In the genomic region with DNA sequence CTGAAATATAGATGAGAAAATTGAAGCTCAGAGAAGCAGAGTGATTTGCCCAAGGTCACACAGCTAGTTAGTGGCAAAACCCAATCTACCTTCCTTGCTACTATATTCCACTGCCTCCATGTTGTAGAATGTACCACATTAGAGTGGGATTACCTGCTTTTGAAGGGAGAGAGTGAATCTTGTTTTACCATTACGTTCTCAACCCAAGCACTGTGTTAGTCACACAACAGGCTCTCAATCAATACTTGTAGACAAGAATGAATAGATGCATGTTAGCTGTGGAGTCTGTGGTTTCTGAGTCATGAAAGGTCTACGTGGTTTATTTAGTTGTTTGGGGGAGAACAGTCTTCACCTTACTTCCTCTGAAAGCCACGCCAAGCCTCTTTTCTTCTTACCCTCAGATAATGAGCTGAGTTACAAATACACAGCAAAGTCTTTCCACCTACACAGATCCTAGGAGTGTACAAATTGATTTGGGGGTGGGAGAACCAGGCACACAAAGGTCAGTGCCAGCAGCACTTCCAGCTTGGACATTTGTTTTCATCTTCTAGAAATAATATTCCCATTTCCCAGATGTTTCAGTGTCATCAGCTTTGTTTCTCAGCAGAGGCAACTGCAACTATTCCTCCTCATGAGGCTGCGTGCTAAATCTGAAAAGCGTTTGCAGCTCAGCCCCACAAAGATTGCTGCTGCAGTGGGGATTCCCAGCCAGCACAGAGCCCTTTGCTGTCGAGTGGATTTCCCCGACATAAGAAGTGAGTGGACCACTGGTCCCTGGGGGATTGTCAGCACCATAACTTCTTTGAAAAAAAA, we compare ENCODE assay signal across 9 cellular contexts.
DNase-seq lines count a peak whose midpoint lies in the region; ATAC-seq and TF ChIP-seq lines count a peak whose summit lies in the region.
"Had no signal": no experiment of that assay in that cellular context is flagged by ENCODE, and none has a peak within 500 bp of the region (broad histone marks: within the 10 kb centered on the region; RNA-seq: fewer than 3 reads in every experiment).

No MANE protein-coding gene starts in this region.

- H3K4me1 Mint-ChIP-seq in neural crest cell = peaks cover 13% of the 10 kb centered on the region

- H3K9me3 ChIP-seq in stomach = no peaks in the 10 kb centered on the region

- H3K27me3 ChIP-seq in KMS-11 (ENCODE audit: insufficient read depth, low read depth) = no peaks in the 10 kb centered on the region
- H3K27me3 ChIP-seq in stomach = no peaks in the 10 kb centered on the region

- TF ChIP-seq CTCF in KMS-11 (conservative IDR thresholded peaks at IDR 0.05; ENCODE audit: low read depth, low read length) = no peak
- TF ChIP-seq CTCF in neural crest cell (conservative IDR thresholded peaks at IDR 0.05) = no peak
- TF ChIP-seq CTCF in stomach (IDR thresholded peaks at IDR 0.05) = no peak

- no peaks in the 10 kb centered on the region for H3K36me3 ChIP-seq in KMS-11 (ENCODE audit: insufficient read depth)
- H3K36me3 ChIP-seq in stomach = no peaks in the 10 kb centered on the region

- no peak for TF ChIP-seq POLR2A in stomach (IDR thresholded peaks at IDR 0.05)

- H3K4me2 ChIP-seq in KMS-11 = peak overlapping the region; percentile 63

- intact Hi-C loops in stomach (cut with DNase I; ENCODE audit: low total_unique reads) = no loop called here

- 46 to 75% (median 56%) methylated on average over 7 of the region's 7 CpGs for WGBS in stomach, 5 donors

- H3K79me2 ChIP-seq in KMS-11 (ENCODE audit: insufficient read depth, low read depth) = no peaks in the 10 kb centered on the region

- H4K20me1 ChIP-seq in KMS-11 (ENCODE audit: insufficient read depth) = no peaks in the 10 kb centered on the region

- H3K4me3 Mint-ChIP-seq in neural crest cell = no peak overlapping the region

- H3K27ac ChIP-seq in KMS-11 = peak overlapping the region; percentile 60
- peak overlapping the region in 1 of 5 donors; percentile 9 for H3K27ac ChIP-seq in stomach

- TF ChIP-seq EP300 in stomach (IDR thresholded peaks at IDR 0.05) = no peak

- H3K36me3 Mint-ChIP-seq in neural crest cell (ENCODE audit: low read depth) = no peaks in the 10 kb centered on the region

- H3K4me3 ChIP-seq in KMS-11 (IDR thresholded peaks at IDR 0.05; ENCODE audit: insufficient read depth, low read depth, low read length) = no peak overlapping the region
- no peak overlapping the region for H3K4me3 ChIP-seq in stomach

- H2AFZ ChIP-seq in KMS-11 (ENCODE audit: low read depth) = peak overlapping the region; percentile 47

- peaks cover 6% of the 10 kb centered on the region for H3K9me3 Mint-ChIP-seq in neural crest cell

- H3K4me1 ChIP-seq in KMS-11 (ENCODE audit: low read depth, poor library complexity, severe bottlenecking) (peaks cover 39% of the 10 kb centered on the region), stomach (no peaks in the 10 kb centered on the region)

- no peaks in the 10 kb centered on the region for H3K27me3 Mint-ChIP-seq in neural crest cell (ENCODE audit: low read depth)

- H3K27ac Mint-ChIP-seq in neural crest cell (ENCODE audit: unreplicated experiment) = peak overlapping the region; percentile 50

- DNase-seq in EH (ENCODE audit: low read depth) = peak; percentile 37
- DNase-seq in activated T-cell treated with anti-CD3 and anti-CD28 coated beads, Interleukin-2, amount 50 U/mL, for 1 hour = peak; percentile 63
- no peak for DNase-seq in neural crest cell (ENCODE audit: low read depth, low spot score)
- DNase-seq in stomach = no peak
- no peak for DNase-seq in DMS114 treated with DMSO at 0.1 percent for 48 hours (lab: John Stamatoyannopoulos, UW; ENCODE audit: unreplicated experiment)
- DNase-seq: left cardiac atrium had no signal

- peak overlapping the region; percentile 13; the same call in 1 of the 2 replicates for H3K9ac ChIP-seq in KMS-11

- ATAC-seq in GM21723 (IDR thresholded peaks at IDR 0.05; ENCODE audit: unreplicated experiment) (peak; percentile 85), SK-N-SH treated with all-trans-retinoic acid at 6 μM for 48 hours (no peak)

TF ChIP-seq in SK-N-SH treated with all-trans-retinoic acid at 6 μM for 48 hours, 23 proteins besides CTCF, POLR2A, EP300 and RAD21:
- no peak for TF ChIP-seq CSRNP3 (CRISPR knock-in tag; IDR thresholded peaks at IDR 0.05)
- TF ChIP-seq ARNTL (CRISPR knock-in tag; IDR thresholded peaks at IDR 0.05; ENCODE audit: borderline replicate concordance, low read depth) = no peak

Comparison
In these comparisons a context has a peak if more than half of its experiments do, and no peak if none do; other contexts are left out.
1. DNase-seq: peak in EH (single experiment) and activated T-cell treated with anti-CD3 and anti-CD28 coated beads, Interleukin-2, amount 50 U/mL, for 1 hour (single experiment); none in neural crest cell (single experiment), stomach (single experiment) and DMS114 treated with DMSO at 0.1 percent for 48 hours (single experiment).